ENCODE assay signal across 22 cellular contexts in genomic region chr5:144581044-144581443, GRCh38.
"Had no signal": no experiment of that assay in that cellular context is flagged by ENCODE, and none has a peak within 500 bp of the region (broad histone marks: within the 10 kb centered on the region; RNA-seq: fewer than 3 reads in every experiment).

No MANE protein-coding gene starts in this region.

- H3K27me3 ChIP-seq: dorsolateral prefrontal cortex, gastrocnemius medialis, neutrophil, right atrium auricular region, sigmoid colon, stomach, transverse colon had no signal

- DNase-seq: cortex of kidney; dorsolateral prefrontal cortex; effector memory CD4-positive, alpha-beta T cell; gastrocnemius medialis; islet precursor cell; left ventricle myocardium inferior; mesenchymal stem cell; midbrain; sigmoid colon; stimulated activated CD4-positive, alpha-beta T cell treated with anti-CD3 and anti-CD28 coated beads, Interleukin-2, amount 100 ng/mL, for 24 hours; stimulated activated CD4-positive, alpha-beta T cell treated with anti-CD3 and anti-CD28 coated beads, Interleukin-4, amount 100 ng/mL, for 4 hours; stimulated activated naive B cell treated with anti-CD40 and anti-IgM and Interleukin-4, amounts not matched to agents 10 μg/mL and 1 μg/mL and 100 μg/mL, for 72 hours; stomach; substantia nigra; transverse colon had no signal

- ATAC-seq: esophagus mucosa; gastrocnemius medialis; natural killer cell treated with Interleukin-12 subunit alpha and Interleukin-12 subunit beta and Interleukin-15 and Interleukin-18, amount 100 ng/mL, for 72 hours; stimulated activated naive B cell treated with anti-CD40 and anti-IgM and Interleukin-4, amounts not matched to agents 10 μg/mL and 1 μg/mL and 100 μg/mL, for 72 hours had no signal

- H3K36me3 Mint-ChIP-seq: natural killer cell treated with Interleukin-12 subunit alpha and Interleukin-12 subunit beta and Interleukin-15 and Interleukin-18, amount 100 ng/mL, for 72 hours; stimulated activated naive B cell treated with anti-CD40 and anti-IgM and Interleukin-4, amounts not matched to agents 10 μg/mL and 1 μg/mL and 100 μg/mL, for 72 hours had no signal

- H3K36me3 ChIP-seq: gastrocnemius medialis, left ventricle myocardium inferior, neutrophil, right atrium auricular region, sigmoid colon, stomach, thoracic aorta, transverse colon had no signal

- H3K27ac ChIP-seq: dorsolateral prefrontal cortex, gastrocnemius medialis, left ventricle myocardium inferior, neutrophil, right atrium auricular region, sigmoid colon, skin epidermis, stomach, thoracic aorta, transverse colon had no signal

- H3K9me3 Mint-ChIP-seq: stimulated activated naive B cell treated with anti-CD40 and anti-IgM and Interleukin-4, amounts not matched to agents 10 μg/mL and 1 μg/mL and 100 μg/mL, for 72 hours had no signal

- H3K4me3 Mint-ChIP-seq: natural killer cell treated with Interleukin-12 subunit alpha and Interleukin-12 subunit beta and Interleukin-15 and Interleukin-18, amount 100 ng/mL, for 72 hours; stimulated activated naive B cell treated with anti-CD40 and anti-IgM and Interleukin-4, amounts not matched to agents 10 μg/mL and 1 μg/mL and 100 μg/mL, for 72 hours had no signal

- H3K4me3 ChIP-seq: dorsolateral prefrontal cortex, gastrocnemius medialis, left ventricle myocardium inferior, lung, right atrium auricular region, sigmoid colon, skin epidermis, stomach, thoracic aorta, transverse colon had no signal

- H3K27me3 Mint-ChIP-seq: natural killer cell treated with Interleukin-12 subunit alpha and Interleukin-12 subunit beta and Interleukin-15 and Interleukin-18, amount 100 ng/mL, for 72 hours; stimulated activated naive B cell treated with anti-CD40 and anti-IgM and Interleukin-4, amounts not matched to agents 10 μg/mL and 1 μg/mL and 100 μg/mL, for 72 hours had no signal

- H3K4me1 ChIP-seq: gastrocnemius medialis, left ventricle myocardium inferior, right atrium auricular region, sigmoid colon, stomach, transverse colon had no signal

- H3K9me3 ChIP-seq: gastrocnemius medialis, left ventricle myocardium inferior, neutrophil, right atrium auricular region, sigmoid colon, stomach, thoracic aorta, transverse colon had no signal

- H3K27ac Mint-ChIP-seq: natural killer cell treated with Interleukin-12 subunit alpha and Interleukin-12 subunit beta and Interleukin-15 and Interleukin-18, amount 100 ng/mL, for 72 hours; stimulated activated naive B cell treated with anti-CD40 and anti-IgM and Interleukin-4, amounts not matched to agents 10 μg/mL and 1 μg/mL and 100 μg/mL, for 72 hours had no signal
